In the genomic region with DNA sequence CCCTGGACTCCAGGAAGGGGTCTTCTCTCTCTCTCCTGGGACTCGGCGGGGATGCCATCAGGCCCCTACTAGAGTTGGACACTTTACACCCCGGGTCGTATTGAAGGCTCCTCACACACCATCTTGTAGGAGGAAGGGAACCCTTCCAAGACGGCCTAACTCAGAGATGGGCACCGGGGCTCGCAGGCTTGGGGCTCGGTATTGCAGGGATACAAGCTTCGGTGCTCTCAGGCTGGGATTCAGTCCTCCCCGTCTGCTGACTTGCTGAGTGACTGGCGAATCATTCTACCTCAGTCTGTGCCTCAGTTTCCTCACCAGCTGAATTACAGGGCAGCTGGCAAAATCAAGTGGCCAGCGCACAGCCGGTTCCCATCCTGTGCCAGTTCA, we compare ENCODE assay signal across 1 cellular context.
TF ChIP-seq lines count a peak whose summit lies in the region.

No MANE protein-coding gene starts in this region.

TF ChIP-seq in Ishikawa, 13 proteins besides CTCF, POLR2A, EP300 and RAD21 (continued from another document):
- TF ChIP-seq, protein P1, sequence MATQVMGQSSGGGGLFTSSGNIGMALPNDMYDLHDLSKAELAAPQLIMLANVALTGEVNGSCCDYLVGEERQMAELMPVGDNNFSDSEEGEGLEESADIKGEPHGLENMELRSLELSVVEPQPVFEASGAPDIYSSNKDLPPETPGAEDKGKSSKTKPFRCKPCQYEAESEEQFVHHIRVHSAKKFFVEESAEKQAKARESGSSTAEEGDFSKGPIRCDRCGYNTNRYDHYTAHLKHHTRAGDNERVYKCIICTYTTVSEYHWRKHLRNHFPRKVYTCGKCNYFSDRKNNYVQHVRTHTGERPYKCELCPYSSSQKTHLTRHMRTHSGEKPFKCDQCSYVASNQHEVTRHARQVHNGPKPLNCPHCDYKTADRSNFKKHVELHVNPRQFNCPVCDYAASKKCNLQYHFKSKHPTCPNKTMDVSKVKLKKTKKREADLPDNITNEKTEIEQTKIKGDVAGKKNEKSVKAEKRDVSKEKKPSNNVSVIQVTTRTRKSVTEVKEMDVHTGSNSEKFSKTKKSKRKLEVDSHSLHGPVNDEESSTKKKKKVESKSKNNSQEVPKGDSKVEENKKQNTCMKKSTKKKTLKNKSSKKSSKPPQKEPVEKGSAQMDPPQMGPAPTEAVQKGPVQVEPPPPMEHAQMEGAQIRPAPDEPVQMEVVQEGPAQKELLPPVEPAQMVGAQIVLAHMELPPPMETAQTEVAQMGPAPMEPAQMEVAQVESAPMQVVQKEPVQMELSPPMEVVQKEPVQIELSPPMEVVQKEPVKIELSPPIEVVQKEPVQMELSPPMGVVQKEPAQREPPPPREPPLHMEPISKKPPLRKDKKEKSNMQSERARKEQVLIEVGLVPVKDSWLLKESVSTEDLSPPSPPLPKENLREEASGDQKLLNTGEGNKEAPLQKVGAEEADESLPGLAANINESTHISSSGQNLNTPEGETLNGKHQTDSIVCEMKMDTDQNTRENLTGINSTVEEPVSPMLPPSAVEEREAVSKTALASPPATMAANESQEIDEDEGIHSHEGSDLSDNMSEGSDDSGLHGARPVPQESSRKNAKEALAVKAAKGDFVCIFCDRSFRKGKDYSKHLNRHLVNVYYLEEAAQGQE (IDR thresholded peaks at IDR 0.05; ENCODE audit: low read depth) = no peak
- TF ChIP-seq, protein P2, sequence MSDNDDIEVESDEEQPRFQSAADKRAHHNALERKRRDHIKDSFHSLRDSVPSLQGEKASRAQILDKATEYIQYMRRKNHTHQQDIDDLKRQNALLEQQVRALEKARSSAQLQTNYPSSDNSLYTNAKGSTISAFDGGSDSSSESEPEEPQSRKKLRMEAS (IDR thresholded peaks at IDR 0.05) = no peak
- TF ChIP-seq CEBPB (IDR thresholded peaks at IDR 0.05) (no peak), TAF1 (IDR thresholded peaks at IDR 0.05; ENCODE audit: low read depth) (no peak), TEAD4 (IDR thresholded peaks at IDR 0.05) (no peak)
